1 cellular context compared by ENCODE assay signal in the genomic region with DNA sequence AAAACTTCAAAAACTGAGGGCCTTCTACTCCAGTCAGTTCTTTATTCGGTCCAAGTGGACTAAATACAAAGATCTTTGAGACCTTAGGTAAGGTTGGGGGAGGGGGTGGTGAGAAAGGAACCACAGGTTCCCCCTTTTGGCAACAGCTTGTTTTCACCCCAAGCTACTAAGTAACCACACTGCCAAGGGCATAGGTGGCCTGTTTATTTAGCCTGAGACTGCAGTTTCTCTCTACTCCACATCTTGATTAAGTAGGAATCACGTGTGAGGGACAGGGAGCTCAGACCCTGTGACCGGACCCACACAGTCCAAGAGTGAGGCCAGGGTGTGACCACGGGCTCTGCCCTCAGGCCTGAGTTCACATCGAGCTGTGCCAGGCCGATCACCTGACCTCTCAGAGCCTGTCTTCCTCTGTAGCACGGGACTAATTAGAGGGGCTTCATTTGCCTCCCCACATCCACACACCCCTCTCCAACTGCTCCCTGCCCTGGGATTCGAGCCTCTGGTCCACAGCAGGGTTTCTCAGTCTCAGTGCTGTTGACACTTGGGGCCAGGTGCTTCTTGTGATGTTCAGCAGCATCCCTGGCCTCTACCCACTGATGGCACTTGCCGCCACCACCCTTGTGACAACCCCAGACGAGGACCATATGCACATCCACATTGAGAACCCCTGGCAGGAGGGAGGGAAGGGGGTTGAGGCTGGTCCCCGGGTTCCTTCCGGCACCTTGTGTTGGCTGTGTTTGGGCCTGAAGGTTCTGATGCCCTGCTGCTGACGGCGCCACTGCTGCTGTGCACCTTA.
TF ChIP-seq lines count a peak whose summit lies in the region.

No MANE protein-coding gene starts in this region.

TF ChIP-seq in SK-N-SH, 30 proteins besides CTCF, POLR2A, EP300 and RAD21:
- TF ChIP-seq NFIC (IDR thresholded peaks at IDR 0.05; ENCODE audit: borderline replicate concordance) (no peak), MXI1 (IDR thresholded peaks at IDR 0.05; ENCODE audit: low read depth, low read length) (no peak), TCF12 (IDR thresholded peaks at IDR 0.05) (no peak), TAF1 (IDR thresholded peaks at IDR 0.05; ENCODE audit: borderline replicate concordance, low read depth, low read length) (no peak), GATA2 (CRISPR knock-in tag; IDR thresholded peaks at IDR 0.05) (no peak), TEAD4 (IDR thresholded peaks at IDR 0.05; ENCODE audit: borderline replicate concordance, insufficient read depth) (no peak), JUND (IDR thresholded peaks at IDR 0.05) (no peak), CHD2 (IDR thresholded peaks at IDR 0.05; ENCODE audit: low read length, partially characterized antibody) (no peak), NRF1 (IDR thresholded peaks at IDR 0.05; ENCODE audit: low read depth, low read length) (no peak), EZH2phosphoT487 (IDR thresholded peaks at IDR 0.05; ENCODE audit: borderline replicate concordance, low read depth) (no peak), RFX5 (IDR thresholded peaks at IDR 0.05; ENCODE audit: low read length) (no peak), RXRA (IDR thresholded peaks at IDR 0.05; ENCODE audit: borderline replicate concordance, low read depth) (no peak)
- TF ChIP-seq, protein P1, sequence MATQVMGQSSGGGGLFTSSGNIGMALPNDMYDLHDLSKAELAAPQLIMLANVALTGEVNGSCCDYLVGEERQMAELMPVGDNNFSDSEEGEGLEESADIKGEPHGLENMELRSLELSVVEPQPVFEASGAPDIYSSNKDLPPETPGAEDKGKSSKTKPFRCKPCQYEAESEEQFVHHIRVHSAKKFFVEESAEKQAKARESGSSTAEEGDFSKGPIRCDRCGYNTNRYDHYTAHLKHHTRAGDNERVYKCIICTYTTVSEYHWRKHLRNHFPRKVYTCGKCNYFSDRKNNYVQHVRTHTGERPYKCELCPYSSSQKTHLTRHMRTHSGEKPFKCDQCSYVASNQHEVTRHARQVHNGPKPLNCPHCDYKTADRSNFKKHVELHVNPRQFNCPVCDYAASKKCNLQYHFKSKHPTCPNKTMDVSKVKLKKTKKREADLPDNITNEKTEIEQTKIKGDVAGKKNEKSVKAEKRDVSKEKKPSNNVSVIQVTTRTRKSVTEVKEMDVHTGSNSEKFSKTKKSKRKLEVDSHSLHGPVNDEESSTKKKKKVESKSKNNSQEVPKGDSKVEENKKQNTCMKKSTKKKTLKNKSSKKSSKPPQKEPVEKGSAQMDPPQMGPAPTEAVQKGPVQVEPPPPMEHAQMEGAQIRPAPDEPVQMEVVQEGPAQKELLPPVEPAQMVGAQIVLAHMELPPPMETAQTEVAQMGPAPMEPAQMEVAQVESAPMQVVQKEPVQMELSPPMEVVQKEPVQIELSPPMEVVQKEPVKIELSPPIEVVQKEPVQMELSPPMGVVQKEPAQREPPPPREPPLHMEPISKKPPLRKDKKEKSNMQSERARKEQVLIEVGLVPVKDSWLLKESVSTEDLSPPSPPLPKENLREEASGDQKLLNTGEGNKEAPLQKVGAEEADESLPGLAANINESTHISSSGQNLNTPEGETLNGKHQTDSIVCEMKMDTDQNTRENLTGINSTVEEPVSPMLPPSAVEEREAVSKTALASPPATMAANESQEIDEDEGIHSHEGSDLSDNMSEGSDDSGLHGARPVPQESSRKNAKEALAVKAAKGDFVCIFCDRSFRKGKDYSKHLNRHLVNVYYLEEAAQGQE (IDR thresholded peaks at IDR 0.05; ENCODE audit: low read depth, low read length): no peak
- TF ChIP-seq, protein P2, sequence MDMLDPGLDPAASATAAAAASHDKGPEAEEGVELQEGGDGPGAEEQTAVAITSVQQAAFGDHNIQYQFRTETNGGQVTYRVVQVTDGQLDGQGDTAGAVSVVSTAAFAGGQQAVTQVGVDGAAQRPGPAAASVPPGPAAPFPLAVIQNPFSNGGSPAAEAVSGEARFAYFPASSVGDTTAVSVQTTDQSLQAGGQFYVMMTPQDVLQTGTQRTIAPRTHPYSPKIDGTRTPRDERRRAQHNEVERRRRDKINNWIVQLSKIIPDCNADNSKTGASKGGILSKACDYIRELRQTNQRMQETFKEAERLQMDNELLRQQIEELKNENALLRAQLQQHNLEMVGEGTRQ (IDR thresholded peaks at IDR 0.05; ENCODE audit: borderline replicate concordance, low read depth, low read length): no peak
- TF ChIP-seq, protein P3, sequence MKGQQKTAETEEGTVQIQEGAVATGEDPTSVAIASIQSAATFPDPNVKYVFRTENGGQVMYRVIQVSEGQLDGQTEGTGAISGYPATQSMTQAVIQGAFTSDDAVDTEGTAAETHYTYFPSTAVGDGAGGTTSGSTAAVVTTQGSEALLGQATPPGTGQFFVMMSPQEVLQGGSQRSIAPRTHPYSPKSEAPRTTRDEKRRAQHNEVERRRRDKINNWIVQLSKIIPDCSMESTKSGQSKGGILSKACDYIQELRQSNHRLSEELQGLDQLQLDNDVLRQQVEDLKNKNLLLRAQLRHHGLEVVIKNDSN (IDR thresholded peaks at IDR 0.05; ENCODE audit: borderline replicate concordance, low read depth): no peak
